Comparison of ENCODE assay signal across 22 cellular contexts in the genomic region with DNA sequence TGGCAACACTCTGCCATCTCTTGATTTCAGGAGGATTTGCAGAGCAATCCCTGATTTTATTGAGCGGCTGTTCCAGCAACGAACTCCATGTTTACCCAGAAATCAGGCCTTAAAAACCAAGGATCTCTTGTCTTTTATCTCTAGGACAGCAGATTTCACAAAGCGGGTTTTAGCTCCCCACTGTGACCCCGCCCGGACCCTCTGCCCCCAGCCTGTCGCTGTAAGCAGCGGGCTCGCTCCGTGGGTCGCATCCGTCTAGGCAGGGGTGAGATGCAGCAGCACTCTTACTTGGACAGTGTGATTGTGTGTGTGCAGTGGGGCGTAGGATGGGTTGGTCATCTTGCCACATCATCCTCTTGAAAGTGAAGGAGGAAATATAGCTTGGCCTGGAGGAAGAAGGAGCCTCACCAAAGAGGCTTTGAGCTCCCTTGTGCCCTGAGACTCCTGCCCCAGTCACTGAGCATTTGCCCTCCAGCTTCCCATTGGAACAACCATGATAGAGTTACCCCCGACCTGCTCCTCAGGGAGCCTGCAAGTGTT.
DNase-seq lines count a peak whose midpoint lies in the region; ATAC-seq and TF ChIP-seq lines count a peak whose summit lies in the region.
"Had no signal": no experiment of that assay in that cellular context is flagged by ENCODE, and none has a peak within 500 bp of the region (broad histone marks: within the 10 kb centered on the region; RNA-seq: fewer than 3 reads in every experiment).

No MANE protein-coding gene starts in this region.

- no peak for TF ChIP-seq CTCF in WERI-Rb-1 (IDR thresholded peaks at IDR 0.05; ENCODE audit: low read depth, low read length)

- H3K4me3 ChIP-seq in H7 (ENCODE audit: insufficient read depth, low read depth, low read length) (no peak overlapping the region), WERI-Rb-1 (ENCODE audit: low read depth, low read length) (no peak overlapping the region)
- H3K4me3 ChIP-seq: BLaER1, Peyer's patch, SJCRH30 had no signal

- H3K36me3 ChIP-seq in H7 (replicated peaks; ENCODE audit: control insufficient read depth, insufficient read depth, low read length), result no peaks in the 10 kb centered on the region
- H3K36me3 ChIP-seq in WERI-Rb-1, result no peaks in the 10 kb centered on the region
- H3K36me3 ChIP-seq: BLaER1, Peyer's patch, SJCRH30 had no signal

- peak; percentile 26 for DNase-seq in H7
- DNase-seq in WERI-Rb-1, result no peak
- DNase-seq in kidney tubule cell (ENCODE audit: low spot score), result peak; percentile 76
- peak; percentile 69 for DNase-seq in renal cortical epithelial cell (ENCODE audit: low read depth)
- no peak for DNase-seq in stimulated activated effector memory CD8-positive, alpha-beta T cell treated with anti-CD3 and anti-CD28 coated beads, Interleukin-12 subunit alpha, Interleukin-12 subunit beta, amount 100 ng/mL, for 72 hours (ENCODE audit: low spot score in 2 of 2)
- DNase-seq: CD4-positive, alpha-beta T cell; COR-L47; H9; HFFc6; KBM-7; MM.1S; NCI-H1048; NCI-H1417 treated with DMSO at 0.1 percent for 48 hours; NCI-H187; NCI-H2107; NCI-H226; NCI-H524; Peyer's patch; SJCRH30 had no signal

- no peak overlapping the region for H3K27ac Mint-ChIP-seq in stimulated activated effector memory CD8-positive, alpha-beta T cell treated with anti-CD3 and anti-CD28 coated beads, Interleukin-12 subunit alpha, Interleukin-12 subunit beta, amount 100 ng/mL, for 72 hours
- H3K27ac Mint-ChIP-seq: CD4-positive, alpha-beta T cell; HFFc6 had no signal

- H3K9me3 ChIP-seq in WERI-Rb-1 (ENCODE audit: severe bottlenecking), result no peaks in the 10 kb centered on the region
- H3K9me3 ChIP-seq: BLaER1, Peyer's patch, SJCRH30 had no signal

- no peak overlapping the region for H3K4me3 Mint-ChIP-seq in stimulated activated effector memory CD8-positive, alpha-beta T cell treated with anti-CD3 and anti-CD28 coated beads, Interleukin-12 subunit alpha, Interleukin-12 subunit beta, amount 100 ng/mL, for 72 hours
- H3K4me3 Mint-ChIP-seq: CD4-positive, alpha-beta T cell; H9; HFFc6 had no signal

- H3K36me3 Mint-ChIP-seq in stimulated activated effector memory CD8-positive, alpha-beta T cell treated with anti-CD3 and anti-CD28 coated beads, Interleukin-12 subunit alpha, Interleukin-12 subunit beta, amount 100 ng/mL, for 72 hours, result no peaks in the 10 kb centered on the region

- ATAC-seq in GM18873 (IDR thresholded peaks at IDR 0.05; ENCODE audit: low FRiP score, unreplicated experiment) (no peak), GM18517 (IDR thresholded peaks at IDR 0.05; ENCODE audit: unreplicated experiment) (no peak)
- no peak for ATAC-seq in stimulated activated effector memory CD8-positive, alpha-beta T cell treated with anti-CD3 and anti-CD28 coated beads, Interleukin-12 subunit alpha, Interleukin-12 subunit beta, amount 100 ng/mL, for 72 hours

- peaks cover 10% of the 10 kb centered on the region for H3K4me1 Mint-ChIP-seq in stimulated activated effector memory CD8-positive, alpha-beta T cell treated with anti-CD3 and anti-CD28 coated beads, Interleukin-12 subunit alpha, Interleukin-12 subunit beta, amount 100 ng/mL, for 72 hours

- H3K9me3 Mint-ChIP-seq in stimulated activated effector memory CD8-positive, alpha-beta T cell treated with anti-CD3 and anti-CD28 coated beads, Interleukin-12 subunit alpha, Interleukin-12 subunit beta, amount 100 ng/mL, for 72 hours, result no peaks in the 10 kb centered on the region
- H3K9me3 Mint-ChIP-seq: CD4-positive, alpha-beta T cell; H9; HFFc6 had no signal

- H3K27me3 ChIP-seq in H7 (ENCODE audit: control insufficient read depth, insufficient read depth, low read length), result no peaks in the 10 kb centered on the region
- no peaks in the 10 kb centered on the region for H3K27me3 ChIP-seq in WERI-Rb-1 (ENCODE audit: insufficient read depth, low read depth, severe bottlenecking)
- H3K27me3 ChIP-seq: BLaER1, Peyer's patch, SJCRH30 had no signal

- peak overlapping the region; percentile 11; the same call in 1 of the 2 replicates for H3K27ac ChIP-seq in WERI-Rb-1
- H3K27ac ChIP-seq: BLaER1, Peyer's patch, SJCRH30 had no signal

Comparison
In these comparisons a context has a peak if more than half of its experiments do, and no peak if none do; other contexts are left out.
1. DNase-seq: peak in H7 (single experiment), kidney tubule cell (single experiment) and renal cortical epithelial cell (single experiment); none in WERI-Rb-1 (single experiment) and stimulated activated effector memory CD8-positive, alpha-beta T cell treated with anti-CD3 and anti-CD28 coated beads, Interleukin-12 subunit alpha, Interleukin-12 subunit beta, amount 100 ng/mL, for 72 hours (0 of 2).